8 cellular contexts compared by ENCODE assay signal in the genomic region with DNA sequence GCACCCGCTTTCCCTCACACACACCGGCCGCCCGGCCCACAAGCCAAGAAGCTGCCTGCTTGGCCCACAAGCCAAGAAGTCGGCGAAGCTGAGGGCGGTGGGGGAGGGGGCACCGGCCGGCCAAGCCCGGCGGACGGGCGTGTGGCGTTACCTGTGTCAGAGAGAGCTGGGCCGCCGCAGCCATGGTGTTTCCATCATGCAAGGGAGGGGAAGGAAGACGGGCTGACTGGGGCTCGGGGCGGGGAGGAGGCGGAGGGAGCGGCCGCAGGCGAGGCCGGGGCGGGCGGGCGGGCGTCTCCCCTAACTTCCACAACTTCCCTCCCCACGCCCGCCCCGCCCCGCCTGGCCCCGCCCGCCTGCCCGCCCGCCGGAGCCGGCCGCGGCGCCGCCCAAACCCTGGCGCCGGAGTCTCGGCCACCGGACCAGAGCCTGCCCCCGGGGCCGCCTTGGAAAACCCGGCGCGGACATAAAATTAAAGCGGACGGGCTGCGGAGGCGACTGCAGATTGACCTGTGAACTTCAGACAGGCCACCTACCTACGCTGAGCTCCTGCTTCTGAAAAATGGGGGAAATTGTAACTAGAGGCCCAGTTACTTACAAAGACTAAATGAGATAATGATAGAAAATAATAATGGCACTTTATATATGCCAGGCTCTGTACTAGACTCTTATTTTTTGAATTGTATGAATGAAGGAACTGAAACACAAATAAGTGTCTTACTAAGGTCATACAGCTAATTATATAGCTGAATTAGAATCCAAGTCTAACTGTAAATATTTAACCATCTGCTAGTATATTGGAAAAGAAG. TPM values are rescaled to one million over a fixed set of nuclear protein-coding genes. Genes with fewer than 3 reads are reported as not detected.
DNase-seq lines count a peak whose midpoint lies in the region; ATAC-seq, FAIRE-seq and TF ChIP-seq lines count a peak whose summit lies in the region.

TSS of gene EPS15 (minus strand) at position 219 of the 809 bp plus-strand sequence. CDS start at position 184, 35 bp downstream.

- no peaks in the 10 kb centered on the region for H3K9me3 ChIP-seq in pancreas
- H3K9me3 ChIP-seq in thymus (ENCODE audit: control insufficient read depth) = no peaks in the 10 kb centered on the region

- peak; percentile 83 for ATAC-seq in activated naive CD8-positive, alpha-beta T cell treated with anti-CD3 and anti-CD28 coated beads, Interleukin-2, amount 50 U/mL, for 24 hours
- ATAC-seq in Right ventricle myocardium inferior (peak; percentile 85), pancreas (peak; percentile 80 to 84 (median 82))

- H3K27ac Mint-ChIP-seq in activated naive CD8-positive, alpha-beta T cell treated with anti-CD3 and anti-CD28 coated beads, Interleukin-2, amount 50 U/mL, for 24 hours = peak within 1 kb of the TSS; percentile 96

- no peaks in the 10 kb centered on the region for H3K27me3 Mint-ChIP-seq in activated naive CD8-positive, alpha-beta T cell treated with anti-CD3 and anti-CD28 coated beads, Interleukin-2, amount 50 U/mL, for 24 hours

- FAIRE-seq in pancreas (lab: Jason Lieb, UNC) = no peak

- H3K27me3 ChIP-seq in pancreas (no peaks in the 10 kb centered on the region), thymus (ENCODE audit: control insufficient read depth, insufficient read depth) (no peaks in the 10 kb centered on the region)

- peak within 1 kb of the TSS; percentile 97 for H3K4me3 Mint-ChIP-seq in activated naive CD8-positive, alpha-beta T cell treated with anti-CD3 and anti-CD28 coated beads, Interleukin-2, amount 50 U/mL, for 24 hours

- WGBS in pancreas, 2 donors = 0 to 1% methylated on average over 37 to 44 of the region's 56 CpGs
- WGBS in thymus = 2% methylated on average over 56 of the region's 56 CpGs

- no peak for TF ChIP-seq CTCF in pancreas (IDR thresholded peaks at IDR 0.05)

- DNase-seq in GM03348 (ENCODE audit: low spot score) (peak; percentile 98), HCEC 1CT (peak; percentile 79), MV-4-11 (lab: John Stamatoyannopoulos, UW) (peak; percentile 63), T follicular helper cell (ENCODE audit: low read depth) (peak; percentile 75), Right ventricle myocardium inferior (ENCODE audit: missing footprints) (peak; percentile 95), pancreas (peak; percentile 84 to 95 (median 91))
- peak; percentile 90 for DNase-seq in activated naive CD8-positive, alpha-beta T cell treated with anti-CD3 and anti-CD28 coated beads, Interleukin-2, amount 50 U/mL, for 24 hours

- H3K4me3 ChIP-seq in pancreas (peak within 1 kb of the TSS; percentile 64 to 91 (median 82)), thymus (ENCODE audit: low read length) (peak within 1 kb of the TSS; percentile 74)

- H3K36me3 Mint-ChIP-seq in activated naive CD8-positive, alpha-beta T cell treated with anti-CD3 and anti-CD28 coated beads, Interleukin-2, amount 50 U/mL, for 24 hours (ENCODE audit: low read depth) = peaks cover 5% of the 10 kb centered on the region

- peak within 1 kb of the TSS; percentile 61 to 89 (median 82) for H3K27ac ChIP-seq in pancreas
- H3K27ac ChIP-seq in thymus (ENCODE audit: low read depth) = peak within 1 kb of the TSS; percentile 86

- H3K4me1 Mint-ChIP-seq in activated naive CD8-positive, alpha-beta T cell treated with anti-CD3 and anti-CD28 coated beads, Interleukin-2, amount 50 U/mL, for 24 hours = peaks cover 56% of the 10 kb centered on the region

- H3K36me3 ChIP-seq in pancreas (no peaks in the 10 kb centered on the region), thymus (ENCODE audit: control insufficient read depth, insufficient read depth) (no peaks in the 10 kb centered on the region)

- H3K4me1 ChIP-seq in pancreas (peaks cover 7 to 30% (median 16%) of the 10 kb centered on the region in 3 donors), thymus (ENCODE audit: control insufficient read depth, insufficient read depth, low read length) (peaks cover 7% of the 10 kb centered on the region)

- H3K9me3 Mint-ChIP-seq in activated naive CD8-positive, alpha-beta T cell treated with anti-CD3 and anti-CD28 coated beads, Interleukin-2, amount 50 U/mL, for 24 hours = no peaks in the 10 kb centered on the region

- intact Hi-C loops in Right ventricle myocardium inferior (cut with DNase I) (loop anchor here (5.0 kb wide), 2 partner anchors 97 to 103 kb away; no protein-coding TSS in a partner anchor), pancreas (cut with DNase I) (no loop called here)

RNA-seq across cellular contexts. Expression of gene EPS15, which starts in this region (rescaled TPM):
- total RNA-seq in Right ventricle myocardium inferior = 66.1 TPM
- 10 to 100 TPM; 23.4 to 42.0 (median 28.4) TPM for total RNA-seq in pancreas
- 10 to 100 TPM in 1 of 2 donors, 1 to 10 TPM in 1; 9.9 to 15.6 TPM for polyA plus RNA-seq in pancreas
- 35.3 TPM for polyA plus RNA-seq in thymus

Comparison
In these comparisons a context has a peak if more than half of its experiments do, and no peak if none do; other contexts are left out.
1. Peak in every context shown above with its lines: DNase-seq, ATAC-seq, H3K4me3 ChIP-seq and H3K27ac ChIP-seq.